Comparison of ENCODE assay signal across 8 cellular contexts in genomic region chr13:77329133-77330008, GRCh38. TPM values are rescaled to one million over a fixed set of nuclear protein-coding genes. Genes with fewer than 3 reads are reported as not detected.
DNase-seq lines count a peak whose midpoint lies in the region; ATAC-seq, FAIRE-seq and TF ChIP-seq lines count a peak whose summit lies in the region.

No MANE protein-coding gene starts in this region.

- CTCF ChIA-PET in Caco-2 (lab: Charles Lee), result interaction anchor here (1.2 kb wide), 1 partner anchor 164 kb away, joined by 3 read pairs; no protein-coding TSS in a partner anchor
- CTCF ChIA-PET in activated CD8-positive, alpha-beta memory T cell treated with anti-CD3 and anti-CD28 coated beads, Interleukin-2, amount 10 ng/mL, durations not matched to agents 7 days and 5 days (lab: Charles Lee), result interaction anchor here (0.7 to 2.0 kb wide), 7 partner anchors 8 to 349 kb away, joined by 3 to 14 read pairs (median 4); partner anchors contain the start of gene FBXL3

- TF ChIP-seq CTCF in Caco-2 (IDR thresholded peaks at IDR 0.05; ENCODE audit: insufficient read depth in 1 of 2, low read depth in 1 of 2, low read length in 1 of 2, severe bottlenecking in 1 of 2, unreplicated experiment in 1 of 2) (no peak), endodermal cell (conservative IDR thresholded peaks at IDR 0.05) (no peak)

- peak overlapping the region; percentile 31 for H3K9ac ChIP-seq in endodermal cell (ENCODE audit: extremely low read depth, low read length, poor library complexity, severe bottlenecking)

- FAIRE-seq in HTR-8/SVneo (lab: Jason Lieb, UNC), result no peak

- H3K4me1 Mint-ChIP-seq in Caco-2 (ENCODE audit: low read depth, unreplicated experiment), result peaks cover 7% of the 10 kb centered on the region
- peaks cover 38% of the 10 kb centered on the region for H3K4me1 Mint-ChIP-seq in activated CD8-positive, alpha-beta memory T cell treated with anti-CD3 and anti-CD28 coated beads, Interleukin-2, amount 10 ng/mL, durations not matched to agents 7 days and 5 days
- peaks cover 27% of the 10 kb centered on the region for H3K4me1 Mint-ChIP-seq in endodermal cell

- no peaks in the 10 kb centered on the region for H3K27me3 ChIP-seq in Caco-2 (replicated peaks; ENCODE audit: control insufficient read depth, insufficient read depth, low read length)
- H3K27me3 ChIP-seq in endodermal cell (ENCODE audit: control insufficient read depth, insufficient read depth, low read length, poor library complexity, severe bottlenecking), result peaks cover 69% of the 10 kb centered on the region

- peak overlapping the region; percentile 81 for H3K4me3 ChIP-seq in Caco-2 (ENCODE audit: low read depth, low read length)
- H3K4me3 ChIP-seq in endodermal cell (ENCODE audit: low read length), result peak overlapping the region; percentile 90

- intact Hi-C loops in Caco-2 (cut with micrococcal nuclease; ENCODE audit: unreplicated experiment), result loop anchor here (1.0 to 5.0 kb wide), 3 partner anchors 149 to 287 kb away; no protein-coding TSS in a partner anchor

- peaks cover 11% of the 10 kb centered on the region for H3K27me3 Mint-ChIP-seq in Caco-2 (ENCODE audit: insufficient read depth, unreplicated experiment)
- H3K27me3 Mint-ChIP-seq in activated CD8-positive, alpha-beta memory T cell treated with anti-CD3 and anti-CD28 coated beads, Interleukin-2, amount 10 ng/mL, durations not matched to agents 7 days and 5 days, result peaks cover 3% of the 10 kb centered on the region
- peaks cover 54% of the 10 kb centered on the region for H3K27me3 Mint-ChIP-seq in endodermal cell (ENCODE audit: insufficient read depth)

- H3K4me1 ChIP-seq in Caco-2 (peaks cover 12% of the 10 kb centered on the region), endodermal cell (ENCODE audit: control insufficient read depth, insufficient read depth, low read length) (no peaks in the 10 kb centered on the region)

- peak overlapping the region; percentile 65 for H3K27ac ChIP-seq in endodermal cell (ENCODE audit: low read depth, low read length)

- H3K9me3 ChIP-seq in Caco-2, result no peaks in the 10 kb centered on the region
- no peaks in the 10 kb centered on the region for H3K9me3 ChIP-seq in endodermal cell (ENCODE audit: control insufficient read depth, low read length)

- peak overlapping the region; percentile 90 for H3K4me3 Mint-ChIP-seq in Caco-2 (ENCODE audit: unreplicated experiment)
- H3K4me3 Mint-ChIP-seq in activated CD8-positive, alpha-beta memory T cell treated with anti-CD3 and anti-CD28 coated beads, Interleukin-2, amount 10 ng/mL, durations not matched to agents 7 days and 5 days, result peak overlapping the region; percentile 81
- H3K4me3 Mint-ChIP-seq in endodermal cell, result peak overlapping the region; percentile 84

- BruUV-seq in Caco-2 (replicated peaks; lab: Mats Ljungman, UMichigan), result no TSS peak

- H3K36me3 Mint-ChIP-seq in Caco-2 (ENCODE audit: insufficient read depth, unreplicated experiment), result peaks cover 8% of the 10 kb centered on the region
- H3K36me3 Mint-ChIP-seq in activated CD8-positive, alpha-beta memory T cell treated with anti-CD3 and anti-CD28 coated beads, Interleukin-2, amount 10 ng/mL, durations not matched to agents 7 days and 5 days, result peaks cover 12% of the 10 kb centered on the region
- no peaks in the 10 kb centered on the region for H3K36me3 Mint-ChIP-seq in endodermal cell (ENCODE audit: low read depth)

- 0% methylated on average over 30 to 53 of the region's 53 CpGs for WGBS in endodermal cell (ENCODE audit: insufficient coverage in 1 of 2, insufficient read length in 1 of 2), 2 experiments

- no peaks in the 10 kb centered on the region for H3K36me3 ChIP-seq in Caco-2 (ENCODE audit: control insufficient read depth, insufficient read depth, low read length)
- no peaks in the 10 kb centered on the region for H3K36me3 ChIP-seq in endodermal cell (ENCODE audit: control insufficient read depth, insufficient read depth, low read length)

- peak; percentile 85 to 88 for DNase-seq in Caco-2
- DNase-seq in HTR-8/SVneo (ENCODE audit: insufficient read length, low spot score), result peak; percentile 66
- peak; percentile 99 for DNase-seq in NOMO-1 treated with DMSO at 0.1 percent for 48 hours (lab: John Stamatoyannopoulos, UW; ENCODE audit: unreplicated experiment)
- DNase-seq in activated CD8-positive, alpha-beta memory T cell treated with anti-CD3 and anti-CD28 coated beads, Interleukin-2, amount 10 ng/mL, durations not matched to agents 7 days and 5 days, result peak; percentile 97
- peak; percentile 91 for DNase-seq in endodermal cell
- peak; percentile 91 for DNase-seq in mesenteric fat pad (ENCODE audit: low spot score)
- DNase-seq in stimulated activated CD8-positive, alpha-beta memory T cell treated with anti-CD3 and anti-CD28 coated beads, Interleukin-15, amount 100 ng/mL, for 1 hour (ENCODE audit: low read depth), result peak; percentile 65

- POLR2A ChIA-PET in Caco-2 (lab: Charles Lee), result no interaction called here

- H3K27ac Mint-ChIP-seq in Caco-2 (ENCODE audit: unreplicated experiment) (no peak overlapping the region), endodermal cell (peak overlapping the region; percentile 56)
- H3K27ac Mint-ChIP-seq in activated CD8-positive, alpha-beta memory T cell treated with anti-CD3 and anti-CD28 coated beads, Interleukin-2, amount 10 ng/mL, durations not matched to agents 7 days and 5 days, result peak overlapping the region; percentile 95

- peak; percentile 59 for ATAC-seq in GM21381 (IDR thresholded peaks at IDR 0.05; ENCODE audit: unreplicated experiment)
- ATAC-seq in activated CD8-positive, alpha-beta memory T cell treated with anti-CD3 and anti-CD28 coated beads, Interleukin-2, amount 10 ng/mL, durations not matched to agents 7 days and 5 days, result peak; percentile 75

- H3K9me3 Mint-ChIP-seq in Caco-2 (ENCODE audit: unreplicated experiment) (no peaks in the 10 kb centered on the region), endodermal cell (no peaks in the 10 kb centered on the region)
- no peaks in the 10 kb centered on the region for H3K9me3 Mint-ChIP-seq in activated CD8-positive, alpha-beta memory T cell treated with anti-CD3 and anti-CD28 coated beads, Interleukin-2, amount 10 ng/mL, durations not matched to agents 7 days and 5 days (ENCODE audit: low read depth)

RNA-seq across cellular contexts. Expression of gene MYCBP2, which starts 2.5 kb away (rescaled TPM):
- 40.4 and 41.3 TPM in 2 replicates for total RNA-seq in Caco-2 (2022)
- 100 to 1,000 TPM; 106 to 122 TPM for total RNA-seq in activated CD8-positive, alpha-beta memory T cell treated with anti-CD3 and anti-CD28 coated beads, Interleukin-2, amount 10 ng/mL, durations not matched to agents 7 days and 5 days
- total RNA-seq in endodermal cell, result 10 to 100 TPM; 32.5 to 32.9 TPM
- 23.6 TPM for polyA plus RNA-seq in endodermal cell (2013, experiment 1 of 2)
- 25.3 TPM for polyA plus RNA-seq in endodermal cell (2013, experiment 2 of 2)
- 238 TPM for total RNA-seq in mesenteric fat pad

Comparison
In these comparisons a context has a peak if more than half of its experiments do, and no peak if none do; other contexts are left out.
1. Peak in every context shown above with its lines: DNase-seq, ATAC-seq, H3K4me3 ChIP-seq and H3K27ac ChIP-seq.